ENCODE assay signal across 26 cellular contexts in the genomic region with DNA sequence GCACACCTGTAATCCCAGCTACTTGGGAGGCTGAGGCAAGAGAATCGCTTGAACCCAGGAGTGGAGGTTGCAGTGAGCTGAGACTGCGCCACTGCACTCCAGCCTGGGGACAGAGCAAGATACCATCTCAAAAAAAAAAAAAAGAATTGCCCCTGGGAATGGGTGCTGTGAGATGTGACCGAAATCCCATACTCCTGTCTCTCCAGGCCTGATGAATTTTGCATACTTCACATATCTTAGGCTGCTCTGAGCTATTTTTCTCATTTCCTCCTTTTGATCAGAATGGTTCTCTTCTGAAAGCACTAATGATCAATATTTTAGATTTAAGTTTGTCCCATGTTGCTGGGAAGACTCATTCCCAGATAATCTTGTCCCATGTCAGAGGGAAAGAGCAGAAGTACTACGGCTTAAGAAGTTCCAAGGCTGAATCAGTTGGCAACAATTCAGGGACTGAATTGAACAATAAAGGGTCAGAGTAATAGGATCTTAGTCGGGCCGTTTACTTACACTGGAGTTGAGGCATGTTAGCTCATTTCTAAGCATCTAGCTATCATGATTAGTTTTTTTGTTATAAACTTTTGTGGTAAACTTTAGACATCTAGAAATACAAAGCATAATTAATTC. TPM values are rescaled to one million over a fixed set of nuclear protein-coding genes. Genes with fewer than 3 reads are reported as not detected.
DNase-seq lines count a peak whose midpoint lies in the region; ATAC-seq, FAIRE-seq and TF ChIP-seq lines count a peak whose summit lies in the region.
"Had no signal": no experiment of that assay in that cellular context is flagged by ENCODE, and none has a peak within 500 bp of the region (broad histone marks: within the 10 kb centered on the region; RNA-seq: fewer than 3 reads in every experiment).

No MANE protein-coding gene starts in this region.

- no TSS peak for BruUV-seq in endothelial cell of umbilical vein (replicated peaks; lab: Mats Ljungman, UMichigan)

- TF ChIP-seq CTCF in RWPE2 (IDR thresholded peaks at IDR 0.05; ENCODE audit: poor library complexity, severe bottlenecking) = no peak
- TF ChIP-seq CTCF in endothelial cell of umbilical vein (IDR thresholded peaks at IDR 0.05; ENCODE audit: extremely low read depth in 1 of 2, insufficient read depth in 1 of 2, low read depth in 1 of 2, low read length in 2 of 2) = no peak
- TF ChIP-seq CTCF in nephron (IDR thresholded peaks at IDR 0.05; ENCODE audit: unreplicated experiment in 3 of 3) = no peak
- TF ChIP-seq CTCF in HFFc6 (IDR thresholded peaks at IDR 0.05) = no peak
- no peak for TF ChIP-seq CTCF in glutamatergic neuron (IDR thresholded peaks at IDR 0.05; ENCODE audit: partially characterized antibody, unreplicated experiment)

- H3K4me3 ChIP-seq in RWPE2 (ENCODE audit: severe bottlenecking) (no peak overlapping the region), endothelial cell of umbilical vein (replicated peaks in 1 of 3; ENCODE audit: insufficient read depth in 1 of 3, low read depth in 1 of 3, low read length in 3 of 3) (no peak overlapping the region)
- H3K4me3 ChIP-seq: pancreas, SJCRH30 had no signal

- no peaks in the 10 kb centered on the region for H3K9me3 Mint-ChIP-seq in nephron
- no peaks in the 10 kb centered on the region for H3K9me3 Mint-ChIP-seq in HFFc6
- peaks cover 2% of the 10 kb centered on the region for H3K9me3 Mint-ChIP-seq in glutamatergic neuron (ENCODE audit: unreplicated experiment)
- H3K9me3 Mint-ChIP-seq: activated T-cell treated with anti-CD3 and anti-CD28 coated beads, Interleukin-2, amount 50 U/mL, for 4 hours; naive thymus-derived CD4-positive, alpha-beta T cell; stimulated activated naive B cell treated with anti-CD40 and anti-IgM and Interleukin-4, amounts not matched to agents 10 μg/mL and 1 μg/mL and 100 μg/mL, for 72 hours had no signal

- POLR2A ChIA-PET in endothelial cell of umbilical vein (lab: Charles Lee) = no interaction called here

- peak; percentile 44; the same call in 1 of the 3 replicates for ATAC-seq in RWPE2 (ENCODE audit: low read depth)
- ATAC-seq: activated T-cell treated with anti-CD3 and anti-CD28 coated beads, Interleukin-2, amount 50 U/mL, for 4 hours; left ventricle myocardium superior; naive thymus-derived CD4-positive, alpha-beta T cell; pancreas; right cardiac atrium; stimulated activated naive B cell treated with anti-CD40 and anti-IgM and Interleukin-4, amounts not matched to agents 10 μg/mL and 1 μg/mL and 100 μg/mL, for 72 hours had no signal

- H3K79me2 ChIP-seq in endothelial cell of umbilical vein (ENCODE audit: control insufficient read depth, insufficient read depth, low read length) = no peaks in the 10 kb centered on the region

- TF ChIP-seq POLR2A in endothelial cell of umbilical vein (IDR thresholded peaks at IDR 0.05; ENCODE audit: low read depth, low read length) = no peak

- H3K27ac Mint-ChIP-seq in nephron = peak overlapping the region in 2 of 3 experiments; percentile 15 to 81
- H3K27ac Mint-ChIP-seq in HFFc6 = no peak overlapping the region
- H3K27ac Mint-ChIP-seq in glutamatergic neuron (ENCODE audit: unreplicated experiment) = no peak overlapping the region
- H3K27ac Mint-ChIP-seq: naive thymus-derived CD4-positive, alpha-beta T cell; stimulated activated naive B cell treated with anti-CD40 and anti-IgM and Interleukin-4, amounts not matched to agents 10 μg/mL and 1 μg/mL and 100 μg/mL, for 72 hours had no signal

- H3K4me1 ChIP-seq in RWPE2 (ENCODE audit: insufficient read depth, poor library complexity, severe bottlenecking) = no peaks in the 10 kb centered on the region
- H3K4me1 ChIP-seq in endothelial cell of umbilical vein (ENCODE audit: control insufficient read depth, extremely low read depth, insufficient read depth, low read length) = no peaks in the 10 kb centered on the region
- H3K4me1 ChIP-seq: pancreas had no signal

- peak; percentile 35 for FAIRE-seq in endothelial cell of umbilical vein (lab: Jason Lieb, UNC)
- FAIRE-seq: pancreas, RCC 7860 had no signal

- no peaks in the 10 kb centered on the region for H3K9me3 ChIP-seq in RWPE2 (ENCODE audit: severe bottlenecking)
- H3K9me3 ChIP-seq in endothelial cell of umbilical vein (replicated peaks; ENCODE audit: control insufficient read depth, insufficient read depth, low read length) = no peaks in the 10 kb centered on the region
- H3K9me3 ChIP-seq: pancreas, SJCRH30 had no signal

- dilution Hi-C loops in endothelial cell of umbilical vein (cut with MboI; ENCODE audit: extremely low pct_ligation_motif_present, low sequenced_read_pairs) = no loop called here

- no peaks in the 10 kb centered on the region for H3K27me3 ChIP-seq in RWPE2 (ENCODE audit: insufficient read depth, poor library complexity, severe bottlenecking)
- H3K27me3 ChIP-seq in endothelial cell of umbilical vein (ENCODE audit: control insufficient read depth in 2 of 2, insufficient read depth in 2 of 2, low read length in 2 of 2) = no peaks in the 10 kb centered on the region
- H3K27me3 ChIP-seq: pancreas, SJCRH30 had no signal

- H3K27me3 Mint-ChIP-seq in nephron (ENCODE audit: low read depth) (no peaks in the 10 kb centered on the region), HFFc6 (ENCODE audit: insufficient read depth) (no peaks in the 10 kb centered on the region), glutamatergic neuron (ENCODE audit: unreplicated experiment) (no peaks in the 10 kb centered on the region)

- no peaks in the 10 kb centered on the region for H3K36me3 ChIP-seq in RWPE2 (ENCODE audit: low read depth)
- H3K36me3 ChIP-seq in endothelial cell of umbilical vein (ENCODE audit: control insufficient read depth in 2 of 2, extremely low read depth in 1 of 2, insufficient read depth in 2 of 2, low read length in 2 of 2) = no peaks in the 10 kb centered on the region
- H3K36me3 ChIP-seq: pancreas, SJCRH30 had no signal

- DNase-seq in COLO829 (ENCODE audit: low spot score) (peak; percentile 2), RWPE2 (ENCODE audit: low spot score) (no peak), endothelial cell of umbilical vein (ENCODE audit: low read depth, low spot score) (no peak), HFFc6 (no peak), GDM1 (lab: John Stamatoyannopoulos, UW) (no peak), glutamatergic neuron (no peak), nucleus accumbens (lab: John Stamatoyannopoulos, UW) (no peak)
- DNase-seq: activated CD4-positive, alpha-beta T cell treated with anti-CD3 and anti-CD28 coated beads for 4 hours; activated T-cell treated with anti-CD3 and anti-CD28 coated beads, Interleukin-2, amount 50 U/mL, for 4 hours; amniotic stem cell; caudate nucleus; foreskin melanocyte; left ventricle myocardium superior; MM.1S; naive thymus-derived CD4-positive, alpha-beta T cell; NCI-H1417 treated with DMSO at 0.1 percent for 48 hours; NCI-H2107; NK-92 treated with Interleukin-12 subunit alpha and Interleukin-12 subunit beta, amount 100 ng/mL, for 24 hours; pancreas; right cardiac atrium; stimulated activated CD4-positive, alpha-beta T cell treated with anti-CD3 and anti-CD28 coated beads, Interleukin-12 subunit alpha, Interleukin-12 subunit beta, amount 100 ng/mL, for 4 hours; stimulated activated CD4-positive, alpha-beta T cell treated with anti-CD3 and anti-CD28 coated beads, Interleukin-4, amount 100 ng/mL, for 24 hours; stimulated activated naive B cell treated with anti-CD40 and anti-IgM and Interleukin-4, amounts not matched to agents 10 μg/mL and 1 μg/mL and 100 μg/mL, for 72 hours had no signal

- intact Hi-C loops in endothelial cell of umbilical vein (cut with micrococcal nuclease) = no loop called here

- H3K9ac ChIP-seq in endothelial cell of umbilical vein (replicated peaks; ENCODE audit: extremely low read depth, insufficient read depth, low read length) = no peak overlapping the region

- H3K9me1 ChIP-seq in endothelial cell of umbilical vein (replicated peaks; ENCODE audit: control insufficient read depth, extremely low read depth, insufficient read depth, low read length) = no peaks in the 10 kb centered on the region

- H3K4me1 Mint-ChIP-seq in nephron = peaks cover 4% of the 10 kb centered on the region
- peaks cover 25% of the 10 kb centered on the region for H3K4me1 Mint-ChIP-seq in HFFc6 (ENCODE audit: low read depth)
- peaks cover 2% of the 10 kb centered on the region for H3K4me1 Mint-ChIP-seq in glutamatergic neuron (ENCODE audit: low read depth, unreplicated experiment)

- no peak overlapping the region for H2AFZ ChIP-seq in endothelial cell of umbilical vein (ENCODE audit: low read depth, low read length)

- H3K4me3 Mint-ChIP-seq in nephron = no peak overlapping the region
- no peak overlapping the region for H3K4me3 Mint-ChIP-seq in HFFc6
- no peak overlapping the region for H3K4me3 Mint-ChIP-seq in glutamatergic neuron (ENCODE audit: unreplicated experiment)
- H3K4me3 Mint-ChIP-seq: activated T-cell treated with anti-CD3 and anti-CD28 coated beads, Interleukin-2, amount 50 U/mL, for 4 hours; naive thymus-derived CD4-positive, alpha-beta T cell; stimulated activated naive B cell treated with anti-CD40 and anti-IgM and Interleukin-4, amounts not matched to agents 10 μg/mL and 1 μg/mL and 100 μg/mL, for 72 hours had no signal

- H3K27ac ChIP-seq in RWPE2 (ENCODE audit: poor library complexity, severe bottlenecking) = no peak overlapping the region
- no peak overlapping the region for H3K27ac ChIP-seq in endothelial cell of umbilical vein (ENCODE audit: insufficient read depth, low read depth, low read length)
- H3K27ac ChIP-seq: pancreas, SJCRH30 had no signal

- H3K4me2 ChIP-seq in endothelial cell of umbilical vein (ENCODE audit: insufficient read depth, low read length) = no peak overlapping the region

- no peaks in the 10 kb centered on the region for H4K20me1 ChIP-seq in endothelial cell of umbilical vein (replicated peaks; ENCODE audit: control insufficient read depth, extremely low read depth, insufficient read depth, low read length)

- H3K36me3 Mint-ChIP-seq in nephron (ENCODE audit: low read depth) (no peaks in the 10 kb centered on the region), HFFc6 (ENCODE audit: low read depth) (no peaks in the 10 kb centered on the region), glutamatergic neuron (ENCODE audit: unreplicated experiment) (no peaks in the 10 kb centered on the region)
- H3K36me3 Mint-ChIP-seq: stimulated activated naive B cell treated with anti-CD40 and anti-IgM and Interleukin-4, amounts not matched to agents 10 μg/mL and 1 μg/mL and 100 μg/mL, for 72 hours had no signal

- CTCF ChIA-PET in endothelial cell of umbilical vein (lab: Charles Lee) = no interaction called here

RNA-seq across cellular contexts. Expression of gene TENT2, which starts 44.2 kb away (rescaled TPM):
- total RNA-seq in endothelial cell of umbilical vein = 43.1 and 55.5 TPM in 2 replicates
- polyA plus RNA-seq in endothelial cell of umbilical vein = 17.2 and 17.6 TPM in 2 replicates
- 14.2 and 16.1 TPM in 2 replicates for polyA plus RNA-seq in endothelial cell of umbilical vein (2011; cell fraction: cytosol; rRNA removed)
- polyA plus RNA-seq in endothelial cell of umbilical vein (2011; cell fraction: nucleus; rRNA removed) = 65.5 and 67.2 TPM in 2 replicates
- polyA plus RNA-seq in endothelial cell of umbilical vein (2012) = 16.5 and 21.0 TPM in 2 replicates
- polyA minus RNA-seq in endothelial cell of umbilical vein = 53.5 and 54.8 TPM in 2 replicates
- 12.6 TPM for polyA minus RNA-seq in endothelial cell of umbilical vein (2011; cell fraction: cytosol; rRNA and poly(A)+ RNA removed)
- polyA minus RNA-seq in endothelial cell of umbilical vein (2011; cell fraction: nucleus; rRNA and poly(A)+ RNA removed) = 128 and 149 TPM in 2 replicates
- total RNA-seq in HFFc6 (2021; fragmentation: NEBNext Ultra II Directional; extraction: Animal tissue kit (Norgen Biotek cat#: 25700)) = 10 to 100 TPM; 46.4 to 57.1 (median 48.2) TPM
- 60.4 TPM for total RNA-seq in glutamatergic neuron (ENCODE audit: unreplicated experiment)

RNA-seq across cellular contexts. Expression of gene HOMER1, which starts 54.1 kb away (rescaled TPM):
- total RNA-seq in endothelial cell of umbilical vein (3.9 and 4.2 TPM in 2 replicates), glutamatergic neuron (ENCODE audit: unreplicated experiment) (19.7 TPM)
- 0.41 and 0.57 TPM in 2 replicates for polyA plus RNA-seq in endothelial cell of umbilical vein
- 0.54 and 0.84 TPM in 2 replicates for polyA plus RNA-seq in endothelial cell of umbilical vein (2011; cell fraction: cytosol; rRNA removed)
- 0.63 and 1.1 TPM in 2 replicates for polyA plus RNA-seq in endothelial cell of umbilical vein (2011; cell fraction: nucleus; rRNA removed)
- 3.2 and 4.5 TPM in 2 replicates for polyA plus RNA-seq in endothelial cell of umbilical vein (2012)
- 1.2 and 2.4 TPM in 2 replicates for polyA minus RNA-seq in endothelial cell of umbilical vein
- 1.7 TPM for polyA minus RNA-seq in endothelial cell of umbilical vein (2011; cell fraction: cytosol; rRNA and poly(A)+ RNA removed)
- polyA minus RNA-seq in endothelial cell of umbilical vein (2011; cell fraction: nucleus; rRNA and poly(A)+ RNA removed) = 3.2 and 3.3 TPM in 2 replicates
- total RNA-seq in HFFc6 (2021; fragmentation: NEBNext Ultra II Directional; extraction: Animal tissue kit (Norgen Biotek cat#: 25700)) = 1 to 10 TPM; 2.0 to 5.1 (median 2.9) TPM

Comparison
In these comparisons a context has a peak if more than half of its experiments do, and no peak if none do; other contexts are left out.
1. H3K27ac Mint-ChIP-seq: peak in nephron (2 of 3); none in HFFc6 (single experiment) and glutamatergic neuron (single experiment).